In genomic region chr10:427746-428519, GRCh38 we compare ENCODE assay signal across 20 cellular contexts.
DNase-seq lines count a peak whose midpoint lies in the region; ATAC-seq, FAIRE-seq and TF ChIP-seq lines count a peak whose summit lies in the region.
"Had no signal": no experiment of that assay in that cellular context is flagged by ENCODE, and none has a peak within 500 bp of the region (broad histone marks: within the 10 kb centered on the region; RNA-seq: fewer than 3 reads in every experiment).

No MANE protein-coding gene starts in this region.

- no peaks in the 10 kb centered on the region for H3K4me1 Mint-ChIP-seq in activated CD8-positive, alpha-beta T cell treated with anti-CD3 and anti-CD28 coated beads for 36 hours (ENCODE audit: low read depth)
- H3K4me1 Mint-ChIP-seq: H9 had no signal

- intact Hi-C loops in activated CD8-positive, alpha-beta T cell treated with anti-CD3 and anti-CD28 coated beads for 36 hours (cut with micrococcal nuclease) = no loop called here

- no peak for ATAC-seq in activated CD8-positive, alpha-beta T cell treated with anti-CD3 and anti-CD28 coated beads for 36 hours
- ATAC-seq: K562 had no signal

- H3K36me3 Mint-ChIP-seq in activated CD8-positive, alpha-beta T cell treated with anti-CD3 and anti-CD28 coated beads for 36 hours (ENCODE audit: low read depth) = no peaks in the 10 kb centered on the region

- CTCF ChIA-PET in activated CD8-positive, alpha-beta T cell treated with anti-CD3 and anti-CD28 coated beads for 36 hours (lab: Charles Lee) = interaction anchor here (1.3 to 1.4 kb wide), 2 partner anchors 11 to 83 kb away, joined by 4 read pairs; no protein-coding TSS in a partner anchor

- TF ChIP-seq CTCF in activated CD8-positive, alpha-beta T cell treated with anti-CD3 and anti-CD28 coated beads for 36 hours (IDR thresholded peaks at IDR 0.05) = no peak

- no peak for FAIRE-seq in HTR-8/SVneo (lab: Jason Lieb, UNC)
- FAIRE-seq: A204.1, D721Med, K562 had no signal

- no peaks in the 10 kb centered on the region for H3K27me3 Mint-ChIP-seq in activated CD8-positive, alpha-beta T cell treated with anti-CD3 and anti-CD28 coated beads for 36 hours

- DNase-seq in COR-L47 (lab: John Stamatoyannopoulos, UW) (peak; percentile 25), NCI-H1436 (lab: John Stamatoyannopoulos, UW) (peak; percentile 37), NCI-H748 treated with DMSO at 0.1 percent for 48 hours (lab: John Stamatoyannopoulos, UW) (peak; percentile 24), iris pigment epithelial cell (ENCODE audit: low read depth) (peak; percentile 47), HTR-8/SVneo (ENCODE audit: insufficient read length, low spot score) (no peak), NCI-H2227 (lab: John Stamatoyannopoulos, UW; ENCODE audit: unreplicated experiment) (no peak)
- DNase-seq in activated CD8-positive, alpha-beta T cell treated with anti-CD3 and anti-CD28 coated beads for 36 hours = no peak
- DNase-seq: DMS53, GDM1, GM23248, H9, HFFc6, MG63, NCI-H187 treated with DMSO at 0.1 percent for 48 hours, NCI-H345, NCI-H524, Right ventricle myocardium superior had no signal

- H3K9me3 Mint-ChIP-seq in activated CD8-positive, alpha-beta T cell treated with anti-CD3 and anti-CD28 coated beads for 36 hours = no peaks in the 10 kb centered on the region
- H3K9me3 Mint-ChIP-seq: HFFc6 had no signal

- POLR2A ChIA-PET in activated CD8-positive, alpha-beta T cell treated with anti-CD3 and anti-CD28 coated beads for 36 hours (lab: Charles Lee) = no interaction called here

- H3K4me3 Mint-ChIP-seq in activated CD8-positive, alpha-beta T cell treated with anti-CD3 and anti-CD28 coated beads for 36 hours = no peak overlapping the region
- H3K4me3 Mint-ChIP-seq: H9, HFFc6 had no signal

- no peak overlapping the region for H3K27ac Mint-ChIP-seq in activated CD8-positive, alpha-beta T cell treated with anti-CD3 and anti-CD28 coated beads for 36 hours
- H3K27ac Mint-ChIP-seq: H9, HFFc6 had no signal

Comparison
In these comparisons a context has a peak if more than half of its experiments do, and no peak if none do; other contexts are left out.
1. DNase-seq: peak in COR-L47 (single experiment), NCI-H1436 (single experiment), NCI-H748 treated with DMSO at 0.1 percent for 48 hours (single experiment) and iris pigment epithelial cell (single experiment); none in activated CD8-positive, alpha-beta T cell treated with anti-CD3 and anti-CD28 coated beads for 36 hours (single experiment), HTR-8/SVneo (single experiment) and NCI-H2227 (single experiment).